In the genomic region with DNA sequence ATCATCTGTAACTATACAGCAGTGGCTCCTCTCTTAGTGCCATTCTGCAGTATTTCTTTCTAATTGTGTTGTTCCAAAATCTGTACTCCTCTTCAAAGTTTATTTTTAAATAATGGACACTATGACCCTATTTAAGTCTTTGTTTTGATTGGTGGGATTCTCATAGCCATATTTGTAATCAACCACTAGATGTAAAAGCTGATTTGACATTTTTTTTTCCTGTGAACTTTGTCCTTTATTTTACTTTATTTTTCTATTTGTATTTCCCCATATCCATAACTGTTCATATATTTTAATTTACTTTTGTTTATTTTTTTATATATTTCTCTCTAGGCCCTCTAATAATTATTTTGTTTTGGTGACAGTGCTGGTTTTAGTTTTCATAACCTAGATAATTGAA, we compare ENCODE assay signal across 29 cellular contexts.
"Had no signal": no experiment of that assay in that cellular context is flagged by ENCODE, and none has a peak within 500 bp of the region (broad histone marks: within the 10 kb centered on the region; RNA-seq: fewer than 3 reads in every experiment).

No MANE protein-coding gene starts in this region.

- H3K27ac ChIP-seq: neutrophil, parathyroid adenoma, psoas muscle, skin epidermis, spleen, suprapubic skin, testis, tibial artery, transverse colon, upper lobe of right lung, uterus had no signal

- H2AFZ ChIP-seq: parathyroid adenoma had no signal

- H3K4me2 ChIP-seq: smooth muscle cell had no signal

- ATAC-seq: naive thymus-derived CD8-positive, alpha-beta T cell; natural killer cell treated with Interleukin-12 subunit alpha and Interleukin-12 subunit beta and Interleukin-15 and Interleukin-18, amount 100 ng/mL, for 72 hours; psoas muscle; right cardiac atrium; sciatic nerve; stimulated activated memory B cell treated with anti-CD40 and anti-IgM and Interleukin-4, amounts not matched to agents 10 μg/mL and 1 μg/mL and 100 μg/mL, for 72 hours; stimulated activated naive CD8-positive, alpha-beta T cell treated with anti-CD3 and anti-CD28 coated beads, Interleukin-15, amount 100 ng/mL, for 72 hours; stimulated activated naive CD8-positive, alpha-beta T cell treated with anti-CD3 and anti-CD28 coated beads, Interleukin-15, Interleukin-2, amounts not matched to agents 100 U/mL and 50 U/mL, for 24 hours; upper lobe of right lung had no signal

- H3K4me3 ChIP-seq: psoas muscle, skin epidermis, smooth muscle cell, spleen, suprapubic skin, testis, tibial artery, transverse colon, upper lobe of right lung, uterus had no signal

- H3K9ac ChIP-seq: parathyroid adenoma had no signal

- DNase-seq: naive thymus-derived CD8-positive, alpha-beta T cell; nephron progenitor cell; nucleus accumbens; posterior cingulate gyrus; psoas muscle; spleen; stimulated activated CD4-positive, alpha-beta T cell treated with anti-CD3 and anti-CD28 coated beads, Interleukin-12 subunit alpha, Interleukin-12 subunit beta, amount 100 ng/mL, for 4 hours; stimulated activated CD4-positive, alpha-beta T cell treated with anti-CD3 and anti-CD28 coated beads, Interleukin-1b, Interleukin-23, amount 100 ng/mL, for 48 hours; stimulated activated CD4-positive, alpha-beta T cell treated with anti-CD3 and anti-CD28 coated beads, Interleukin-4, amount 100 ng/mL, for 1 hour; stimulated activated CD4-positive, alpha-beta T cell treated with anti-CD3 and anti-CD28 coated beads, Interleukin-4, amount 100 ng/mL, for 4 hours; stimulated activated CD8-positive, alpha-beta memory T cell treated with anti-CD3 and anti-CD28 coated beads, Interleukin-4, amount 100 ng/mL, for 48 hours; stimulated activated naive CD4-positive, alpha-beta T cell; stimulated activated naive CD8-positive, alpha-beta T cell treated with anti-CD3 and anti-CD28 coated beads, Interleukin-15, amount 100 ng/mL, for 72 hours; stimulated activated naive CD8-positive, alpha-beta T cell treated with anti-CD3 and anti-CD28 coated beads, Interleukin-15, Interleukin-2, amounts not matched to agents 100 U/mL and 50 U/mL, for 24 hours; substantia nigra; testis; tibial artery; transverse colon; upper lobe of right lung; uterus had no signal

- H3K79me2 ChIP-seq: parathyroid adenoma had no signal

- H3K27me3 ChIP-seq: neutrophil, spleen, testis, tibial artery, transverse colon, upper lobe of right lung, uterus had no signal

- H3K36me3 ChIP-seq: neutrophil, spleen, suprapubic skin, tibial artery, transverse colon, upper lobe of right lung, uterus had no signal

- H3K4me1 ChIP-seq: parathyroid adenoma, psoas muscle, spleen, suprapubic skin, testis, tibial artery, transverse colon, upper lobe of right lung, uterus had no signal

- H3K9me3 ChIP-seq: neutrophil, psoas muscle, spleen, suprapubic skin, testis, tibial artery, transverse colon, upper lobe of right lung, uterus had no signal
